19 cellular contexts compared by ENCODE assay signal in genomic region chr5:64457846-64458245, GRCh38. TPM values are rescaled to one million over a fixed set of nuclear protein-coding genes. Genes with fewer than 3 reads are reported as not detected.
DNase-seq lines count a peak whose midpoint lies in the region; ATAC-seq and TF ChIP-seq lines count a peak whose summit lies in the region.
"Had no signal": no experiment of that assay in that cellular context is flagged by ENCODE, and none has a peak within 500 bp of the region (broad histone marks: within the 10 kb centered on the region; RNA-seq: fewer than 3 reads in every experiment).

No MANE protein-coding gene starts in this region.

- ATAC-seq in HG03196 (IDR thresholded peaks at IDR 0.05; ENCODE audit: unreplicated experiment): no peak
- ATAC-seq: CD8-positive, alpha-beta T cell had no signal

- H3K4me3 ChIP-seq in epithelial cell of esophagus (ENCODE audit: low read length): no peak overlapping the region

- no peak for TF ChIP-seq CTCF in RWPE1 (conservative IDR thresholded peaks at IDR 0.05; ENCODE audit: low read depth)
- no peak for TF ChIP-seq CTCF in epithelial cell of esophagus (IDR thresholded peaks at IDR 0.05; ENCODE audit: insufficient read depth, low read depth, low read length, missing control alignments)

- POLR2A ChIA-PET in RWPE1 (lab: Yijun Ruan, JAX; ENCODE audit: low non-redundant PET): no interaction called here

- DNase-seq in HT1080 (ENCODE audit: low read depth) (peak; percentile 10), RWPE1 (ENCODE audit: low spot score) (peak; percentile 20), epithelial cell of esophagus (ENCODE audit: low read depth) (peak; percentile 84), kidney tubule cell (ENCODE audit: low spot score) (peak; percentile 75), SHP77 treated with DMSO at 0.1 percent for 48 hours (lab: John Stamatoyannopoulos, UW) (no peak), NCI-H2171 treated with DMSO at 0.1 percent for 48 hours (lab: John Stamatoyannopoulos, UW) (no peak)
- DNase-seq: CD8-positive, alpha-beta T cell; COR-L47; DMS153; DMS79 treated with DMSO at 0.1 percent for 48 hours; EL; GDM1; HCEC 1CT; HFFc6 had no signal

- H3K27ac ChIP-seq in RWPE1: no peak overlapping the region

- CTCF ChIA-PET in RWPE1 (lab: Yijun Ruan, JAX): no interaction called here

RNA-seq across cellular contexts. Expression of gene RGS7BP, which starts 48.0 kb away (rescaled TPM):
- not detected in 2 replicates for total RNA-seq in HT1080 (2014; rRNA removed; shearing (Covaris generic))
- 0.07 TPM in 1 of 2 replicates, not detected in the other for polyA plus RNA-seq in HT1080 (2015; cell fraction: cytosol; rRNA removed)
- not detected in 2 replicates for polyA plus RNA-seq in HT1080 (2015; cell fraction: nucleus; rRNA removed)
- total RNA-seq: CD8-positive, alpha-beta T cell; H4; HFFc6; HT-29 had no signal
- polyA plus RNA-seq: CD14-positive monocyte, IgD-negative memory B cell had no signal

Comparison
In these comparisons a context has a peak if more than half of its experiments do, and no peak if none do; other contexts are left out.
1. DNase-seq: peak in HT1080 (single experiment), RWPE1 (single experiment), epithelial cell of esophagus (single experiment) and kidney tubule cell (single experiment); none in SHP77 treated with DMSO at 0.1 percent for 48 hours (single experiment) and NCI-H2171 treated with DMSO at 0.1 percent for 48 hours (single experiment).